In the genomic region with DNA sequence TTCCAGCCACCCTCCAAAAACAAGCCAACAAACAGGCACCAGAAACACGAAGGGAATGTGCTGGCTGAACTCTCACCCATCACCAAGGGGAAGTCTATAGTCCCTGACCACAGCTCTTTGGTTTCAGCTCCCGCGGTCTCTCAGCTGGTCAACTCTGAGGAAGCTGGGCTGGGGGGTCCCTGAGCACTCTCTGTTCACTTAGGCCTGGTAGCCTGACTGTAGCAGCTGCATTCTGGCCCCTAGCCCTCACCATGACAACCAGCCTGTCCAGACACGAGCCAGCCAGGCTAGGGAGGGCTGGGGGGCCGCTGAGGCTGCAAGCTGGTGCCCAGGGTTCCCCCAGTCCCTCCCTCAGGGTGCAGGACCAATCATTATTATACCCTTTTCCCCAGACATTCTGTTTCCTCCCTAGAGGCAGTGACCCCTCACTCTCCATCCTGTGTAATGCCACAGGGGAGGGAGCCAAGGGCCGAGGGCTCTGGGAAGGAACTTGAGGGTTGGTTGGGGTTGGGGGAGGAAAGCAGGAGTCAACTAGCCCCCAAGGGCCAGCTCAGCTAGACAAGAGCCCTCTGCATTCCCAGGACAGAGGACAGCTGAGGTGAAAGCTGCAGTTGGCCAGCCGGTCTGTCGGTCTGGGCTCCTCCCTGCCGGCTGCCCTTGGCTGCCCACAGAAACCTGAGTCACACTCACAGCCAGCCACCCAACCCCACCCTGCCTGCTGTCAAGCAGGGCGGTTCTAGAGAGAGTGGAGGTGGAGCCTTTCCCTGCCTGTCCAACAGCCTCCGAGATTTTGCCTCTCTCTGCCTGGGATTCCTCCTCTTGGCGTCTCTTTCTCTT, we compare ENCODE assay signal across 8 cellular contexts. TPM values are rescaled to one million over a fixed set of nuclear protein-coding genes. Genes with fewer than 3 reads are reported as not detected.
DNase-seq lines count a peak whose midpoint lies in the region; ATAC-seq and TF ChIP-seq lines count a peak whose summit lies in the region.

No MANE protein-coding gene starts in this region.

- no peaks in the 10 kb centered on the region for H3K27me3 ChIP-seq in parathyroid adenoma (ENCODE audit: control insufficient read depth, insufficient read depth, low read length)

- peaks cover 60% of the 10 kb centered on the region for H3K4me1 Mint-ChIP-seq in HFFc6 (ENCODE audit: low read depth)
- H3K4me1 Mint-ChIP-seq in activated naive CD8-positive, alpha-beta T cell treated with anti-CD3 and anti-CD28 coated beads, Interleukin-2, amount 50 U/mL, for 24 hours = peaks cover 73% of the 10 kb centered on the region

- H3K36me3 ChIP-seq in parathyroid adenoma (ENCODE audit: control insufficient read depth, insufficient read depth, low read length) = no peaks in the 10 kb centered on the region

- no peaks in the 10 kb centered on the region for H3K79me2 ChIP-seq in parathyroid adenoma

- peak overlapping the region; percentile 100 for H3K4me3 Mint-ChIP-seq in HFFc6
- peak overlapping the region; percentile 99 for H3K4me3 Mint-ChIP-seq in activated naive CD8-positive, alpha-beta T cell treated with anti-CD3 and anti-CD28 coated beads, Interleukin-2, amount 50 U/mL, for 24 hours

- TF ChIP-seq CTCF in HFFc6 (IDR thresholded peaks at IDR 0.05) = no peak
- no peak for TF ChIP-seq CTCF in parathyroid adenoma (IDR thresholded peaks at IDR 0.05)

- no peaks in the 10 kb centered on the region for H3K9me3 ChIP-seq in parathyroid adenoma (ENCODE audit: control insufficient read depth, low read length)

- peak; percentile 67 for ATAC-seq in activated naive CD8-positive, alpha-beta T cell treated with anti-CD3 and anti-CD28 coated beads, Interleukin-2, amount 50 U/mL, for 24 hours
- peak; percentile 79 for ATAC-seq in Right ventricle myocardium superior (ENCODE audit: poor library complexity)

- peaks cover 2% of the 10 kb centered on the region for H3K27me3 Mint-ChIP-seq in HFFc6 (ENCODE audit: insufficient read depth)
- peaks cover 2% of the 10 kb centered on the region for H3K27me3 Mint-ChIP-seq in activated naive CD8-positive, alpha-beta T cell treated with anti-CD3 and anti-CD28 coated beads, Interleukin-2, amount 50 U/mL, for 24 hours

- no peak overlapping the region for H3K9ac ChIP-seq in parathyroid adenoma

- no peaks in the 10 kb centered on the region for H3K9me3 Mint-ChIP-seq in HFFc6
- no peaks in the 10 kb centered on the region for H3K9me3 Mint-ChIP-seq in activated naive CD8-positive, alpha-beta T cell treated with anti-CD3 and anti-CD28 coated beads, Interleukin-2, amount 50 U/mL, for 24 hours

- intact Hi-C loops in Right ventricle myocardium superior (cut with DNase I) = loop anchor here (10.0 kb wide), 1 partner anchor 74 kb away; a partner anchor contains a TSS

- H3K27ac ChIP-seq in parathyroid adenoma = peak overlapping the region; percentile 95

- H3K4me1 ChIP-seq in parathyroid adenoma = peaks cover 23% of the 10 kb centered on the region

- peak overlapping the region; percentile 84 for H3K4me3 ChIP-seq in parathyroid adenoma (ENCODE audit: low read depth, low read length)

- peak overlapping the region; percentile 55 for H3K4me2 ChIP-seq in parathyroid adenoma (ENCODE audit: low read length)

- H2AFZ ChIP-seq in parathyroid adenoma = peak overlapping the region; percentile 86

- peaks cover 10% of the 10 kb centered on the region for H3K36me3 Mint-ChIP-seq in HFFc6 (ENCODE audit: low read depth)
- H3K36me3 Mint-ChIP-seq in activated naive CD8-positive, alpha-beta T cell treated with anti-CD3 and anti-CD28 coated beads, Interleukin-2, amount 50 U/mL, for 24 hours (ENCODE audit: low read depth) = peaks cover 5% of the 10 kb centered on the region

- DNase-seq in GM03348 (ENCODE audit: low spot score) (peak; percentile 94), HFFc6 (peak; percentile 97), NCI-H1048 (lab: John Stamatoyannopoulos, UW) (peak; percentile 33), SKM-1 (lab: John Stamatoyannopoulos, UW; ENCODE audit: unreplicated experiment) (peak; percentile 83), Right ventricle myocardium superior (peak; percentile 95), ureter (ENCODE audit: low spot score) (peak; percentile 95)
- DNase-seq in activated naive CD8-positive, alpha-beta T cell treated with anti-CD3 and anti-CD28 coated beads, Interleukin-2, amount 50 U/mL, for 24 hours = peak; percentile 80

- H3K27ac Mint-ChIP-seq in HFFc6 = peak overlapping the region; percentile 98
- H3K27ac Mint-ChIP-seq in activated naive CD8-positive, alpha-beta T cell treated with anti-CD3 and anti-CD28 coated beads, Interleukin-2, amount 50 U/mL, for 24 hours = peak overlapping the region; percentile 98

RNA-seq across cellular contexts. Expression of a gene that starts 1.2 kb away (rescaled TPM):
- 10 to 100 TPM; 76.6 to 93.4 (median 78.6) TPM for total RNA-seq in HFFc6 (2021; fragmentation: NEBNext Ultra II Directional; extraction: Animal tissue kit (Norgen Biotek cat#: 25700))
- total RNA-seq in Right ventricle myocardium superior (59.6 TPM), ureter (55.0 TPM)

RNA-seq across cellular contexts. Expression of a gene that starts 5.4 kb away (rescaled TPM):
- 100 to 1,000 TPM; 202 to 234 (median 210) TPM for total RNA-seq in HFFc6 (2021; fragmentation: NEBNext Ultra II Directional; extraction: Animal tissue kit (Norgen Biotek cat#: 25700))
- total RNA-seq in Right ventricle myocardium superior (390 TPM), ureter (68.3 TPM)

RNA-seq across cellular contexts. Expression of a gene that starts 25.5 kb away (rescaled TPM):
- 1 to 10 TPM; 1.9 to 6.4 (median 2.4) TPM for total RNA-seq in HFFc6 (2021; fragmentation: NEBNext Ultra II Directional; extraction: Animal tissue kit (Norgen Biotek cat#: 25700))
- 1.4 TPM for total RNA-seq in Right ventricle myocardium superior
- 8.0 TPM for total RNA-seq in ureter

Comparison
In these comparisons a context has a peak if more than half of its experiments do, and no peak if none do; other contexts are left out.
1. Peak in every context shown above with its lines: DNase-seq, ATAC-seq, H3K4me3 ChIP-seq and H3K27ac ChIP-seq.
2. DNase-seq: peak in every context shown above with its lines; median percentile 97 in HFFc6; 95 in Right ventricle myocardium superior; 95 in ureter; 94 in GM03348; 83 in SKM-1; 80 in activated naive CD8-positive, alpha-beta T cell treated with anti-CD3 and anti-CD28 coated beads, Interleukin-2, amount 50 U/mL, for 24 hours; 33 in NCI-H1048.